ENCODE assay signal across 1 cellular context in genomic region chr18:57077786-57078552, GRCh38.
TF ChIP-seq lines count a peak whose summit lies in the region.

No MANE protein-coding gene starts in this region.

TF ChIP-seq in GM12878, 131 proteins besides CTCF, POLR2A, EP300 and RAD21 (continued from another document and continues in another):
- TF ChIP-seq, protein P1, sequence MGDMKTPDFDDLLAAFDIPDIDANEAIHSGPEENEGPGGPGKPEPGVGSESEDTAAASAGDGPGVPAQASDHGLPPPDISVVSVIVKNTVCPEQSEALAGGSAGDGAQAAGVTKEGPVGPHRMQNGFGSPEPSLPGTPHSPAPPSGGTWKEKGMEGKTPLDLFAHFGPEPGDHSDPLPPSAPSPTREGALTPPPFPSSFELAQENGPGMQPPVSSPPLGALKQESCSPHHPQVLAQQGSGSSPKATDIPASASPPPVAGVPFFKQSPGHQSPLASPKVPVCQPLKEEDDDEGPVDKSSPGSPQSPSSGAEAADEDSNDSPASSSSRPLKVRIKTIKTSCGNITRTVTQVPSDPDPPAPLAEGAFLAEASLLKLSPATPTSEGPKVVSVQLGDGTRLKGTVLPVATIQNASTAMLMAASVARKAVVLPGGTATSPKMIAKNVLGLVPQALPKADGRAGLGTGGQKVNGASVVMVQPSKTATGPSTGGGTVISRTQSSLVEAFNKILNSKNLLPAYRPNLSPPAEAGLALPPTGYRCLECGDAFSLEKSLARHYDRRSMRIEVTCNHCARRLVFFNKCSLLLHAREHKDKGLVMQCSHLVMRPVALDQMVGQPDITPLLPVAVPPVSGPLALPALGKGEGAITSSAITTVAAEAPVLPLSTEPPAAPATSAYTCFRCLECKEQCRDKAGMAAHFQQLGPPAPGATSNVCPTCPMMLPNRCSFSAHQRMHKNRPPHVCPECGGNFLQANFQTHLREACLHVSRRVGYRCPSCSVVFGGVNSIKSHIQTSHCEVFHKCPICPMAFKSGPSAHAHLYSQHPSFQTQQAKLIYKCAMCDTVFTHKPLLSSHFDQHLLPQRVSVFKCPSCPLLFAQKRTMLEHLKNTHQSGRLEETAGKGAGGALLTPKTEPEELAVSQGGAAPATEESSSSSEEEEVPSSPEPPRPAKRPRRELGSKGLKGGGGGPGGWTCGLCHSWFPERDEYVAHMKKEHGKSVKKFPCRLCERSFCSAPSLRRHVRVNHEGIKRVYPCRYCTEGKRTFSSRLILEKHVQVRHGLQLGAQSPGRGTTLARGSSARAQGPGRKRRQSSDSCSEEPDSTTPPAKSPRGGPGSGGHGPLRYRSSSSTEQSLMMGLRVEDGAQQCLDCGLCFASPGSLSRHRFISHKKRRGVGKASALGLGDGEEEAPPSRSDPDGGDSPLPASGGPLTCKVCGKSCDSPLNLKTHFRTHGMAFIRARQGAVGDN (IDR thresholded peaks at IDR 0.05), result peak; percentile 71
- peak; percentile 68 for TF ChIP-seq RELA (IDR thresholded peaks at IDR 0.05; ENCODE audit: borderline replicate concordance, partially characterized antibody)
- TF ChIP-seq SPI1 (IDR thresholded peaks at IDR 0.05; ENCODE audit: borderline replicate concordance, insufficient read depth, low read depth, low read length), result peak; percentile 83
- no peak for TF ChIP-seq MYC (IDR thresholded peaks at IDR 0.05; ENCODE audit: insufficient read depth, insufficient read length, insufficient replicate concordance, low read length, severe bottlenecking)
- TF ChIP-seq ETV6 (conservative IDR thresholded peaks at IDR 0.05 in 1 of 2, IDR thresholded peaks at IDR 0.05 in 1 of 2; ENCODE audit: borderline replicate concordance in 1 of 2, low read depth in 1 of 2), result peak in 1 of 2 experiments; percentile 97; a peak in 2 of 4 replicates
- TF ChIP-seq SP1 (IDR thresholded peaks at IDR 0.05; ENCODE audit: low read depth, low read length), result peak; percentile 71
- peak; percentile 71; the same call in 1 of the 2 replicates for TF ChIP-seq ZNF592 (IDR thresholded peaks at IDR 0.05)
- TF ChIP-seq POU2F2 (IDR thresholded peaks at IDR 0.05; ENCODE audit: borderline replicate concordance, low read depth, low read length), result peak; percentile 94; the same call in 2 of the 3 replicates
- no peak; the same call in 1 of the 2 replicates for TF ChIP-seq MAX (IDR thresholded peaks at IDR 0.05; ENCODE audit: low read depth, low read length)
- TF ChIP-seq, protein P2, sequence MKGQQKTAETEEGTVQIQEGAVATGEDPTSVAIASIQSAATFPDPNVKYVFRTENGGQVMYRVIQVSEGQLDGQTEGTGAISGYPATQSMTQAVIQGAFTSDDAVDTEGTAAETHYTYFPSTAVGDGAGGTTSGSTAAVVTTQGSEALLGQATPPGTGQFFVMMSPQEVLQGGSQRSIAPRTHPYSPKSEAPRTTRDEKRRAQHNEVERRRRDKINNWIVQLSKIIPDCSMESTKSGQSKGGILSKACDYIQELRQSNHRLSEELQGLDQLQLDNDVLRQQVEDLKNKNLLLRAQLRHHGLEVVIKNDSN (IDR thresholded peaks at IDR 0.05; ENCODE audit: borderline replicate concordance, extremely low read length, insufficient read depth, low read depth, low read length), result peak; percentile 40
- 0 out of 2 replicates have a peak, but pooled peaks have one; percentile 72 for TF ChIP-seq CHD2 (IDR thresholded peaks at IDR 0.05; ENCODE audit: borderline replicate concordance, low read depth, low read length)
- no peak for TF ChIP-seq HDAC2 (IDR thresholded peaks at IDR 0.05)
- TF ChIP-seq TBL1XR1 (IDR thresholded peaks at IDR 0.05; ENCODE audit: low read depth, low read length), result peak; percentile 99
- TF ChIP-seq NFIC (IDR thresholded peaks at IDR 0.05; ENCODE audit: low read depth, low read length), result peak; percentile 98
- peak; percentile 93 for TF ChIP-seq CREM (IDR thresholded peaks at IDR 0.05; ENCODE audit: low read depth)
- peak; percentile 88; the same call in 1 of the 2 replicates for TF ChIP-seq TARDBP (IDR thresholded peaks at IDR 0.05; ENCODE audit: borderline replicate concordance)
- TF ChIP-seq BCL11A (IDR thresholded peaks at IDR 0.05; ENCODE audit: low read depth, low read length), result peak; percentile 98
- TF ChIP-seq ZBED1 (IDR thresholded peaks at IDR 0.05; ENCODE audit: borderline replicate concordance), result peak; percentile 98
- peak in 1 of 2 experiments; percentile 92; a peak in 3 of 4 replicates for TF ChIP-seq SRF (IDR thresholded peaks at IDR 0.05; ENCODE audit: low read depth in 2 of 2, low read length in 2 of 2)
- TF ChIP-seq MTA2 (IDR thresholded peaks at IDR 0.05; ENCODE audit: low read depth), result peak; percentile 95
- TF ChIP-seq, protein P3, sequence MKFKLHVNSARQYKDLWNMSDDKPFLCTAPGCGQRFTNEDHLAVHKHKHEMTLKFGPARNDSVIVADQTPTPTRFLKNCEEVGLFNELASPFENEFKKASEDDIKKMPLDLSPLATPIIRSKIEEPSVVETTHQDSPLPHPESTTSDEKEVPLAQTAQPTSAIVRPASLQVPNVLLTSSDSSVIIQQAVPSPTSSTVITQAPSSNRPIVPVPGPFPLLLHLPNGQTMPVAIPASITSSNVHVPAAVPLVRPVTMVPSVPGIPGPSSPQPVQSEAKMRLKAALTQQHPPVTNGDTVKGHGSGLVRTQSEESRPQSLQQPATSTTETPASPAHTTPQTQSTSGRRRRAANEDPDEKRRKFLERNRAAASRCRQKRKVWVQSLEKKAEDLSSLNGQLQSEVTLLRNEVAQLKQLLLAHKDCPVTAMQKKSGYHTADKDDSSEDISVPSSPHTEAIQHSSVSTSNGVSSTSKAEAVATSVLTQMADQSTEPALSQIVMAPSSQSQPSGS (IDR thresholded peaks at IDR 0.05; ENCODE audit: low read length), result peak; percentile 96
- peak; percentile 21; the same call in 1 of the 2 replicates for TF ChIP-seq YY1 (IDR thresholded peaks at IDR 0.05; ENCODE audit: low read depth, low read length)
- peak; percentile 87 for TF ChIP-seq RAD51 (IDR thresholded peaks at IDR 0.05)
- TF ChIP-seq CEBPB (IDR thresholded peaks at IDR 0.05; ENCODE audit: borderline replicate concordance in 1 of 2, low read depth in 2 of 2, low read length in 2 of 2), result peak in 1 of 2 experiments; percentile 97; a peak in 1 of 4 replicates
- peak; percentile 97 for TF ChIP-seq EED (IDR thresholded peaks at IDR 0.05; ENCODE audit: low read depth)
- TF ChIP-seq, protein P4, sequence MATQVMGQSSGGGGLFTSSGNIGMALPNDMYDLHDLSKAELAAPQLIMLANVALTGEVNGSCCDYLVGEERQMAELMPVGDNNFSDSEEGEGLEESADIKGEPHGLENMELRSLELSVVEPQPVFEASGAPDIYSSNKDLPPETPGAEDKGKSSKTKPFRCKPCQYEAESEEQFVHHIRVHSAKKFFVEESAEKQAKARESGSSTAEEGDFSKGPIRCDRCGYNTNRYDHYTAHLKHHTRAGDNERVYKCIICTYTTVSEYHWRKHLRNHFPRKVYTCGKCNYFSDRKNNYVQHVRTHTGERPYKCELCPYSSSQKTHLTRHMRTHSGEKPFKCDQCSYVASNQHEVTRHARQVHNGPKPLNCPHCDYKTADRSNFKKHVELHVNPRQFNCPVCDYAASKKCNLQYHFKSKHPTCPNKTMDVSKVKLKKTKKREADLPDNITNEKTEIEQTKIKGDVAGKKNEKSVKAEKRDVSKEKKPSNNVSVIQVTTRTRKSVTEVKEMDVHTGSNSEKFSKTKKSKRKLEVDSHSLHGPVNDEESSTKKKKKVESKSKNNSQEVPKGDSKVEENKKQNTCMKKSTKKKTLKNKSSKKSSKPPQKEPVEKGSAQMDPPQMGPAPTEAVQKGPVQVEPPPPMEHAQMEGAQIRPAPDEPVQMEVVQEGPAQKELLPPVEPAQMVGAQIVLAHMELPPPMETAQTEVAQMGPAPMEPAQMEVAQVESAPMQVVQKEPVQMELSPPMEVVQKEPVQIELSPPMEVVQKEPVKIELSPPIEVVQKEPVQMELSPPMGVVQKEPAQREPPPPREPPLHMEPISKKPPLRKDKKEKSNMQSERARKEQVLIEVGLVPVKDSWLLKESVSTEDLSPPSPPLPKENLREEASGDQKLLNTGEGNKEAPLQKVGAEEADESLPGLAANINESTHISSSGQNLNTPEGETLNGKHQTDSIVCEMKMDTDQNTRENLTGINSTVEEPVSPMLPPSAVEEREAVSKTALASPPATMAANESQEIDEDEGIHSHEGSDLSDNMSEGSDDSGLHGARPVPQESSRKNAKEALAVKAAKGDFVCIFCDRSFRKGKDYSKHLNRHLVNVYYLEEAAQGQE (IDR thresholded peaks at IDR 0.05; ENCODE audit: low read depth, low read length), result peak; percentile 51; the same call in 1 of the 2 replicates
- TF ChIP-seq RUNX3 (IDR thresholded peaks at IDR 0.05; ENCODE audit: low read length), result peak; percentile 99
- TF ChIP-seq MTA3 (IDR thresholded peaks at IDR 0.05; ENCODE audit: borderline replicate concordance, low read length), result peak; percentile 99
- peak; percentile 69; the same call in 1 of the 2 replicates for TF ChIP-seq CREB1 (IDR thresholded peaks at IDR 0.05; ENCODE audit: low read depth)
- peak; percentile 96 for TF ChIP-seq IKZF1 (conservative IDR thresholded peaks at IDR 0.05)
- peak; percentile 94 for TF ChIP-seq NR2F1 (conservative IDR thresholded peaks at IDR 0.05)
- peak; percentile 79; the same call in 1 of the 2 replicates for TF ChIP-seq RB1 (IDR thresholded peaks at IDR 0.05; ENCODE audit: borderline replicate concordance)
- TF ChIP-seq BRCA1 (IDR thresholded peaks at IDR 0.05; ENCODE audit: low read depth, low read length), result no peak
- TF ChIP-seq ZSCAN29 (IDR thresholded peaks at IDR 0.05), result 0 out of 2 replicates have a peak, but pooled peaks have one; percentile 7
- TF ChIP-seq SMC3 (IDR thresholded peaks at IDR 0.05; ENCODE audit: borderline replicate concordance, low read length), result no peak
- no peak for TF ChIP-seq CBX3 (IDR thresholded peaks at IDR 0.05; ENCODE audit: borderline replicate concordance, low read depth)
- TF ChIP-seq MEF2B (IDR thresholded peaks at IDR 0.05; ENCODE audit: partially characterized antibody, poor library complexity, severe bottlenecking), result peak; percentile 100
- TF ChIP-seq MYB (IDR thresholded peaks at IDR 0.05; ENCODE audit: borderline replicate concordance, low read depth, low read length), result no peak
- TF ChIP-seq ZNF207 (IDR thresholded peaks at IDR 0.05; ENCODE audit: borderline replicate concordance), result peak; percentile 34; the same call in 1 of the 2 replicates
- TF ChIP-seq BMI1 (IDR thresholded peaks at IDR 0.05; ENCODE audit: borderline replicate concordance), result peak; percentile 82
- TF ChIP-seq, protein P5, sequence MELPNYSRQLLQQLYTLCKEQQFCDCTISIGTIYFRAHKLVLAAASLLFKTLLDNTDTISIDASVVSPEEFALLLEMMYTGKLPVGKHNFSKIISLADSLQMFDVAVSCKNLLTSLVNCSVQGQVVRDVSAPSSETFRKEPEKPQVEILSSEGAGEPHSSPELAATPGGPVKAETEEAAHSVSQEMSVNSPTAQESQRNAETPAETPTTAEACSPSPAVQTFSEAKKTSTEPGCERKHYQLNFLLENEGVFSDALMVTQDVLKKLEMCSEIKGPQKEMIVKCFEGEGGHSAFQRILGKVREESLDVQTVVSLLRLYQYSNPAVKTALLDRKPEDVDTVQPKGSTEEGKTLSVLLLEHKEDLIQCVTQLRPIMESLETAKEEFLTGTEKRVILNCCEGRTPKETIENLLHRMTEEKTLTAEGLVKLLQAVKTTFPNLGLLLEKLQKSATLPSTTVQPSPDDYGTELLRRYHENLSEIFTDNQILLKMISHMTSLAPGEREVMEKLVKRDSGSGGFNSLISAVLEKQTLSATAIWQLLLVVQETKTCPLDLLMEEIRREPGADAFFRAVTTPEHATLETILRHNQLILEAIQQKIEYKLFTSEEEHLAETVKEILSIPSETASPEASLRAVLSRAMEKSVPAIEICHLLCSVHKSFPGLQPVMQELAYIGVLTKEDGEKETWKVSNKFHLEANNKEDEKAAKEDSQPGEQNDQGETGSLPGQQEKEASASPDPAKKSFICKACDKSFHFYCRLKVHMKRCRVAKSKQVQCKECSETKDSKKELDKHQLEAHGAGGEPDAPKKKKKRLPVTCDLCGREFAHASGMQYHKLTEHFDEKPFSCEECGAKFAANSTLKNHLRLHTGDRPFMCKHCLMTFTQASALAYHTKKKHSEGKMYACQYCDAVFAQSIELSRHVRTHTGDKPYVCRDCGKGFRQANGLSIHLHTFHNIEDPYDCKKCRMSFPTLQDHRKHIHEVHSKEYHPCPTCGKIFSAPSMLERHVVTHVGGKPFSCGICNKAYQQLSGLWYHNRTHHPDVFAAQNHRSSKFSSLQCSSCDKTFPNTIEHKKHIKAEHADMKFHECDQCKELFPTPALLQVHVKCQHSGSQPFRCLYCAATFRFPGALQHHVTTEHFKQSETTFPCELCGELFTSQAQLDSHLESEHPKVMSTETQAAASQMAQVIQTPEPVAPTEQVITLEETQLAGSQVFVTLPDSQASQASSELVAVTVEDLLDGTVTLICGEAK (IDR thresholded peaks at IDR 0.05; ENCODE audit: borderline replicate concordance), result peak; percentile 20; the same call in 1 of the 2 replicates
